Comparison of ENCODE assay signal across 9 cellular contexts in the genomic region with DNA sequence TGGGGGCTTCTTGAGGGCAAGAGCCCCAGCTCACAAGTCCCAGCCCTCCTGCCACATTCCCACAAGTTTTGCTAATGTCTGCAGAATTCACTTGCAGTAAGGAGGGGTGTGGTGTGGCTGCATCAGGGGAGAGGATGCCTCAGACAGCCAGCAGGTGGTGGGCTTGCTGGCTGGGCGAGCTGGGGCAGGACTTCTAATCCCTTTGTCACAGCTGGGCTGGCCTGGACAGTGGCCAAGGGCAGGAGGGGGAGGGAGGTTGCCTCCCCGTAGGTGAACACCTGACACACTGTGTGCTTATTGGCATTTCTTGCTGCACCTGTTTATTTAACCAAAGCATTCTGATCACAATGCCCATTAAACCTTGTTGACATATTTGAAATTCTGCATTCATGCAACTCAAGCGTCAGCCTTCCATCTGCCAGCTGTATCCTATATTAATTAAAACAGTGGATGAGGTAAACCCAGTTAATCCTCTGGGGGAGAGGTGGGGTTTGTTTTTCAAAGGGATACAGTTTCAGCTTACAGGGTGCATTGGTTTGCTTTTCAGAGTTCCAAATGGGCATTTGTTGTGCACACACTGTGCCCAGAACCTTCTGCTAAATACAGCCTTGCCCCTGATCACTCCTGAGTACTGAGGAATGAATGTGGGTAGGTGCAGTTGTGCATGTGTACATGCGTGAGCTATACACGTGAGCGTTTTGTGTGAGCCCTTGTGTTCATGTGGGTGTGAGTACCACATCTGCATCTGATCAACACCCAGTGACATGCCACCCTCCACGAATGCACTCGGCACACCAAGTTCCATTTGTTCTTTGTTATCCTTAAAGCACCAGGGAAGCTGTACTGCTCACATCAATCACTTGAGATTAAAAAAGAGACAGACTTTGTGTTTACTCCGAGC.
DNase-seq lines count a peak whose midpoint lies in the region; ATAC-seq and TF ChIP-seq lines count a peak whose summit lies in the region.
"Had no signal": no experiment of that assay in that cellular context is flagged by ENCODE, and none has a peak within 500 bp of the region (broad histone marks: within the 10 kb centered on the region; RNA-seq: fewer than 3 reads in every experiment).

No MANE protein-coding gene starts in this region.

- no peak for TF ChIP-seq POLR2A in IMR-90 (IDR thresholded peaks at IDR 0.05; ENCODE audit: low read depth, low read length)
- TF ChIP-seq POLR2A in body of pancreas (IDR thresholded peaks at IDR 0.05): no peak

- no peaks in the 10 kb centered on the region for H3K9me1 ChIP-seq in IMR-90 (ENCODE audit: insufficient read depth, low read length)

- ATAC-seq in IMR-90 (ENCODE audit: low read depth) (peak; percentile 53; the same call in 1 of the 2 replicates), body of pancreas (peak; percentile 62), HG02840 (IDR thresholded peaks at IDR 0.05; ENCODE audit: low FRiP score, unreplicated experiment) (no peak)

- H3K36me3 ChIP-seq in IMR-90 (ENCODE audit: control insufficient read depth, insufficient read depth, low read length) (no peaks in the 10 kb centered on the region), body of pancreas (replicated peaks in 1 of 2; ENCODE audit: insufficient read depth in 1 of 2, low read depth in 2 of 2) (no peaks in the 10 kb centered on the region), kidney epithelial cell (ENCODE audit: control insufficient read depth, insufficient read depth, low read length) (no peaks in the 10 kb centered on the region)

- no peak overlapping the region for H3K4me3 Mint-ChIP-seq in type B pancreatic cell
- H3K4me3 Mint-ChIP-seq: dendritic cell treated with granulocyte-macrophage colony-stimulating factor and Interleukin-4, amounts not matched to agents 40 ng/mL and 50 ng/mL, for 4 days had no signal

- peak; percentile 47 for TF ChIP-seq RAD21 in IMR-90 (IDR thresholded peaks at IDR 0.05; ENCODE audit: low read length)

- BruUV-seq in IMR-90 (replicated peaks; lab: Mats Ljungman, UMichigan): no TSS peak

- no peaks in the 10 kb centered on the region for H3K36me3 Mint-ChIP-seq in type B pancreatic cell

- H3K27me3 ChIP-seq in IMR-90 (ENCODE audit: control insufficient read depth, insufficient read depth, low read length): peaks cover 76% of the 10 kb centered on the region
- H3K27me3 ChIP-seq in body of pancreas: no peaks in the 10 kb centered on the region
- H3K27me3 ChIP-seq in kidney epithelial cell (ENCODE audit: control insufficient read depth, insufficient read depth, low read length): peaks cover 22% of the 10 kb centered on the region

- dilution Hi-C loops in IMR-90 (cut with HindIII; ENCODE audit: low sequenced_read_pairs, unreplicated experiment): no loop called here

- H2AK5ac ChIP-seq in IMR-90 (ENCODE audit: low read depth, low read length): no peak overlapping the region

- no peak overlapping the region for H2BK15ac ChIP-seq in IMR-90 (ENCODE audit: low read depth, low read length)

- no peak overlapping the region for H3K14ac ChIP-seq in IMR-90 (replicated peaks; ENCODE audit: low read depth, low read length)

- no peak overlapping the region for H2BK5ac ChIP-seq in IMR-90 (ENCODE audit: low read depth, low read length, poor library complexity, severe bottlenecking)

- peak overlapping the region; percentile 68 for H2AFZ ChIP-seq in IMR-90 (replicated peaks; ENCODE audit: low read length, poor library complexity)

- CTCF ChIA-PET in IMR-90 (lab: Yijun Ruan, JAX): interaction anchor here (0.6 kb wide), 1 partner anchor 179 kb away, joined by 3 read pairs; no protein-coding TSS in a partner anchor

- no peak overlapping the region for H3K4ac ChIP-seq in IMR-90 (ENCODE audit: low read depth, low read length)

- WGBS in IMR-90 (ENCODE audit: extremely low coverage in 2 of 2, insufficient read length in 1 of 2), 2 experiments: 33% methylated on average over 1 of the region's 9 CpGs; no CpG with 5 or more reads in 1 of the 2 experiments
- WGBS in body of pancreas, 2 donors: 19% methylated on average over 9 of the region's 9 CpGs

- H2AK9ac ChIP-seq in IMR-90 (replicated peaks; ENCODE audit: low read depth, low read length, poor library complexity): peak overlapping the region; percentile 42

- in situ Hi-C loops in IMR-90 (cut with MboI; ENCODE audit: low sequenced_read_pairs): no loop called here

- no peak overlapping the region for H4K8ac ChIP-seq in IMR-90 (ENCODE audit: low read depth in 2 of 2, low read length in 2 of 2)

- H3K27ac ChIP-seq in IMR-90 (ENCODE audit: insufficient read depth, low read length) (no peak overlapping the region; the same call in 1 of the 2 replicates), body of pancreas (no peak overlapping the region)

- H3K27ac Mint-ChIP-seq in type B pancreatic cell: peak overlapping the region; percentile 19
- H3K27ac Mint-ChIP-seq: dendritic cell treated with granulocyte-macrophage colony-stimulating factor and Interleukin-4, amounts not matched to agents 40 ng/mL and 50 ng/mL, for 4 days had no signal

- no peak overlapping the region for H3K23ac ChIP-seq in IMR-90 (ENCODE audit: low read depth, low read length)

- TF ChIP-seq CTCF in GM12864 (IDR thresholded peaks at IDR 0.05; ENCODE audit: low read depth, low read length, missing control alignments): peak; percentile 76
- TF ChIP-seq CTCF in IMR-90 (conservative IDR thresholded peaks at IDR 0.05; ENCODE audit: low read depth, low read length): peak; percentile 43
- TF ChIP-seq CTCF in body of pancreas (IDR thresholded peaks at IDR 0.05): peak; percentile 7 to 55 (median 46)
- peak; percentile 73 for TF ChIP-seq CTCF in kidney epithelial cell (IDR thresholded peaks at IDR 0.05; ENCODE audit: insufficient read depth, low read length, poor library complexity, severe bottlenecking)
- TF ChIP-seq CTCF in type B pancreatic cell (conservative IDR thresholded peaks at IDR 0.05): peak; percentile 71

- intact Hi-C loops in IMR-90 (cut with micrococcal nuclease): loop anchor here (5.0 kb wide), 2 partner anchors 260 to 315 kb away; a partner anchor contains a TSS
- intact Hi-C loops in body of pancreas (cut with DNase I): no loop called here

- no peak overlapping the region for H3K9ac ChIP-seq in IMR-90 (ENCODE audit: low read depth, low read length)

- DNase-seq in 8988T (peak; percentile 83), GM12864 (ENCODE audit: low read depth) (peak; percentile 18), IMR-90 (peak; percentile 34), NCI-H774 (lab: John Stamatoyannopoulos, UW) (peak; percentile 99), body of pancreas (peak; percentile 50 to 75 (median 63)), kidney epithelial cell (ENCODE audit: low read depth) (peak; percentile 7), type B pancreatic cell (ENCODE audit: extremely low spot score, unreplicated experiment) (peak; percentile 69)

- H2BK20ac ChIP-seq in IMR-90 (ENCODE audit: low read depth, low read length): no peak overlapping the region

- H3K9me3 ChIP-seq in IMR-90 (ENCODE audit: control insufficient read depth, insufficient read depth, low read length) (no peaks in the 10 kb centered on the region), body of pancreas (no peaks in the 10 kb centered on the region)

- H2BK120ac ChIP-seq in IMR-90 (ENCODE audit: low read depth, low read length): no peak overlapping the region

- no peak overlapping the region for H3K56ac ChIP-seq in IMR-90 (ENCODE audit: extremely low read depth, insufficient read depth, low read length)

- peaks cover 18% of the 10 kb centered on the region for H3K27me3 Mint-ChIP-seq in type B pancreatic cell

- H4K20me1 ChIP-seq in IMR-90 (ENCODE audit: insufficient read depth, low read length): no peaks in the 10 kb centered on the region

- H3K9me3 Mint-ChIP-seq in type B pancreatic cell: no peaks in the 10 kb centered on the region
- H3K9me3 Mint-ChIP-seq: dendritic cell treated with granulocyte-macrophage colony-stimulating factor and Interleukin-4, amounts not matched to agents 40 ng/mL and 50 ng/mL, for 4 days had no signal

- POLR2A ChIA-PET in IMR-90 (lab: Charles Lee; ENCODE audit: unreplicated experiment): no interaction called here

- H4K5ac ChIP-seq in IMR-90 (ENCODE audit: low read depth, low read length): no peak overlapping the region; the same call in 1 of the 2 replicates

- peak overlapping the region; percentile 20; the same call in 1 of the 2 replicates for H3K18ac ChIP-seq in IMR-90 (ENCODE audit: low read depth, low read length)

- H3K4me1 Mint-ChIP-seq in type B pancreatic cell (ENCODE audit: unreplicated experiment): peaks cover 30% of the 10 kb centered on the region

- no peaks in the 10 kb centered on the region for H3K79me1 ChIP-seq in IMR-90 (ENCODE audit: low read depth in 1 of 2, low read length in 2 of 2)

- H3K4me1 ChIP-seq in IMR-90 (ENCODE audit: control insufficient read depth, insufficient read depth, low read length): peaks cover 6% of the 10 kb centered on the region; the same call in 1 of the 2 replicates
- peaks cover 8% of the 10 kb centered on the region for H3K4me1 ChIP-seq in body of pancreas

- peak overlapping the region; percentile 68; the same call in 1 of the 2 replicates for H3K4me2 ChIP-seq in IMR-90 (ENCODE audit: low read depth, low read length)

- H3K4me3 ChIP-seq in GM12864 (ENCODE audit: low read depth, low read length) (no peak overlapping the region), IMR-90 (ENCODE audit: insufficient read depth, low read depth, low read length) (no peak overlapping the region), body of pancreas (no peak overlapping the region), kidney epithelial cell (ENCODE audit: low read depth, low read length) (no peak overlapping the region)

- no peak overlapping the region for H4K91ac ChIP-seq in IMR-90 (ENCODE audit: insufficient read depth, low read depth, low read length)

TF ChIP-seq in IMR-90, 13 proteins besides CTCF, POLR2A, EP300 and RAD21:
- peak; percentile 4; the same call in 1 of the 2 replicates for TF ChIP-seq MAFK (IDR thresholded peaks at IDR 0.05; ENCODE audit: low read depth, low read length)
- TF ChIP-seq RCOR1 (IDR thresholded peaks at IDR 0.05; ENCODE audit: insufficient replicate concordance, low read length): no peak
- peak; percentile 37; the same call in 1 of the 2 replicates for TF ChIP-seq SMC3 (IDR thresholded peaks at IDR 0.05; ENCODE audit: low read depth, low read length)

Comparison
In these comparisons a context has a peak if more than half of its experiments do, and no peak if none do; other contexts are left out.
1. DNase-seq: peak in every context shown above with its lines; median percentile 99 in NCI-H774; 83 in 8988T; 69 in type B pancreatic cell; 63 in body of pancreas; 34 in IMR-90; 18 in GM12864; 7 in kidney epithelial cell.